15 cellular contexts compared by ENCODE assay signal in the genomic region with DNA sequence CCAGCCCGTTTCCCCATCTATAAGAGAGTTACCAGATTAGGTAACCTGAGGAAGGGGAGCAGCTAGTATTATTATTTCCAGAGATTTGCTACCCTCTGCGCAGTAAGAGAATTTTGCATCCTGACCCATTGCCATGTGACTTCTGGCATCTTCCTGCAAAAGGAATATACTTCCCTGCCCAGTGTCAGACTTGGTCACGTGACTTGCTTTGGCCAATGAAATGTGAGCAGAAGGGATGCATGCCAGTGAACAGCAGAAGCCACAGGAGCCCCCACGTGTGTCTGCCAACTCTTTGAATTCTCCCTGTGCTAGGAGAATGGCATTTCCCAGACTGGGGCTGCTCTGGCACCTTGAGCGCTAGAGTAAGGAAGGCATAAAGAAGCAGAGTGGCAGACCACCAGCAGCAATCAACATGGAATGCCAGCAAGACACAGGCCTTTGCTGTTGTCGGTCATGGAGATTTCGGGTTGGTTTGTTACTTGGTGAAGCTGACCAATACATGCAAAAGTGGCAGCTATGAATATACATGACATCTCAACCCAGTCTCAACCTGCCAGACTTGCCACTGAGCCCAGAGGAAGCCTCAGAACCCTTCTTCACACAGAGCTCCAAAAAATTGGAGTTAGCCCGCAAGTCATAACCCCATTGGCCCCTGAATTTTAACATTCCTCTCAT. TPM values are rescaled to one million over a fixed set of nuclear protein-coding genes. Genes with fewer than 3 reads are reported as not detected.
A peak's percentile ranks its signal among the peaks of the same experiment; 100 is the strongest.
DNase-seq lines count a peak whose midpoint lies in the region; ATAC-seq and TF ChIP-seq lines count a peak whose summit lies in the region.
"Had no signal": no experiment of that assay in that cellular context is flagged by ENCODE, and none has a peak within 500 bp of the region (broad histone marks: within the 10 kb centered on the region; RNA-seq: fewer than 3 reads in every experiment).

No MANE protein-coding gene starts in this region.

- no peaks in the 10 kb centered on the region for H3K27me3 ChIP-seq in psoas muscle (ENCODE audit: insufficient read depth in 3 of 3, low read length in 2 of 3)
- H3K27me3 ChIP-seq: BE2C had no signal

- in situ Hi-C loops in G401 (cut with HindIII; ENCODE audit: low sequenced_read_pairs), result no loop called here

- no peaks in the 10 kb centered on the region for H3K9me3 ChIP-seq in psoas muscle
- H3K9me3 ChIP-seq: BE2C had no signal

- 74 to 79% (median 78%) methylated on average over 8 of the region's 8 CpGs for WGBS in psoas muscle, 3 donors

- intact Hi-C loops in psoas muscle (cut with DNase I), result no loop called here

- no peak for TF ChIP-seq CTCF in psoas muscle (IDR thresholded peaks at IDR 0.05)

- H3K36me3 ChIP-seq in psoas muscle (ENCODE audit: insufficient read depth in 1 of 2, low read depth in 1 of 2), result peaks cover 0 to 99% of the 10 kb centered on the region in 2 donors
- H3K36me3 ChIP-seq: BE2C had no signal

- peak; percentile 33 for DNase-seq in G401 (ENCODE audit: low spot score)
- DNase-seq in cerebellum (ENCODE audit: low spot score), result peak; percentile 21
- DNase-seq in psoas muscle, result no peak
- no peak for DNase-seq in D341Med (ENCODE audit: low spot score)
- DNase-seq: BE2C; CD4-positive, alpha-beta memory T cell; DMS153; HCEC 1CT had no signal

- no peak overlapping the region for H3K4me3 ChIP-seq in psoas muscle

- peak overlapping the region; percentile 69 for H3K27ac ChIP-seq in psoas muscle
- H3K27ac ChIP-seq: C4-2B, HL-60 had no signal

- no peak for TF ChIP-seq RAD21 in Ishikawa (IDR thresholded peaks at IDR 0.05; ENCODE audit: low read depth)

- no peak for ATAC-seq in psoas muscle
- ATAC-seq in HG03025 (IDR thresholded peaks at IDR 0.05; ENCODE audit: low FRiP score, unreplicated experiment), result no peak
- no peak for ATAC-seq in GM21526 (IDR thresholded peaks at IDR 0.05; ENCODE audit: low FRiP score, unreplicated experiment)
- ATAC-seq in GM21367 (IDR thresholded peaks at IDR 0.05; ENCODE audit: unreplicated experiment), result no peak

- no peak for TF ChIP-seq EP300 in Ishikawa (IDR thresholded peaks at IDR 0.05; ENCODE audit: borderline replicate concordance)

- H3K4me1 ChIP-seq in psoas muscle, result peaks cover 18% of the 10 kb centered on the region
- H3K4me1 ChIP-seq: BE2C had no signal

TF ChIP-seq in Ishikawa, 13 proteins besides CTCF, POLR2A, EP300 and RAD21:
- TF ChIP-seq ZBTB7A (IDR thresholded peaks at IDR 0.05; ENCODE audit: low read depth) (no peak), EGR1 (IDR thresholded peaks at IDR 0.05) (no peak), CREB1 (IDR thresholded peaks at IDR 0.05; ENCODE audit: low read depth) (no peak), FOXM1 (IDR thresholded peaks at IDR 0.05; ENCODE audit: borderline replicate concordance, low read depth) (no peak), USF1 (IDR thresholded peaks at IDR 0.05) (peak; percentile 49)
TF ChIP-seq in Ishikawa: peak in this region for 1.

RNA-seq across cellular contexts. Expression of gene SDHB, which starts 26.4 kb away (rescaled TPM):
- total RNA-seq in G401 (2014; rRNA removed; shearing (Covaris generic)), result 192 and 214 TPM in 2 replicates
- 57.2 TPM for total RNA-seq in cerebellum
- 100 to 1,000 TPM; 190 to 319 (median 208) TPM for total RNA-seq in psoas muscle
- 100 to 1,000 TPM; 266 to 452 (median 280) TPM for polyA plus RNA-seq in psoas muscle

RNA-seq across cellular contexts. Expression of gene PADI2, which starts 39.0 kb away (rescaled TPM):
- 0.10 and 0.62 TPM in 2 replicates for total RNA-seq in G401 (2014; rRNA removed; shearing (Covaris generic))
- total RNA-seq in cerebellum (2.1 TPM), psoas muscle (100 to 1,000 TPM; 198 to 956 (median 431) TPM)
- polyA plus RNA-seq in psoas muscle, result 100 to 1,000 TPM in 1 of 3 donors, 10 to 100 TPM in 2; 58.1 to 101 (median 58.3) TPM
- polyA plus RNA-seq: AG04450; CD4-positive, alpha-beta memory T cell had no signal

Comparison
In these comparisons a context has a peak if more than half of its experiments do, and no peak if none do; other contexts are left out.
1. DNase-seq: peak in G401 (single experiment) and cerebellum (single experiment); none in psoas muscle (0 of 2) and D341Med (single experiment).
2. RNA of gene PADI2, which starts 39.0 kb away (total RNA-seq): 198 to 956 TPM in psoas muscle; 2.1 TPM in cerebellum (single experiment) and 0.10 to 0.62 TPM in G401; every median in the first group is over 10 times any median in the second.